ENCODE assay signal across 8 cellular contexts in genomic region chr20:5674176-5674660, GRCh38.
DNase-seq lines count a peak whose midpoint lies in the region; ATAC-seq and TF ChIP-seq lines count a peak whose summit lies in the region.

No MANE protein-coding gene starts in this region.

- H3K4me1 ChIP-seq in right atrium auricular region (no peaks in the 10 kb centered on the region), mammary epithelial cell (ENCODE audit: insufficient read depth, low read length) (peaks cover 14% of the 10 kb centered on the region)

- no TSS peak for BruUV-seq in mammary epithelial cell (replicated peaks; lab: Mats Ljungman, UMichigan)

- TF ChIP-seq CTCF in right atrium auricular region (IDR thresholded peaks at IDR 0.05) (no peak), mammary epithelial cell (conservative IDR thresholded peaks at IDR 0.05 in 1 of 2, IDR thresholded peaks at IDR 0.05 in 1 of 2; ENCODE audit: extremely low read depth in 1 of 2, insufficient read depth in 1 of 2, low read depth in 1 of 2, low read length in 2 of 2) (no peak)

- 100% methylated on average over 3 of the region's 3 CpGs for WGBS in mammary epithelial cell (ENCODE audit: low coverage, missing lambda C conversion rate)

- dilution Hi-C loops in mammary epithelial cell (cut with HindIII; ENCODE audit: low sequenced_read_pairs) = no loop called here

- ATAC-seq in Right ventricle myocardium superior (ENCODE audit: poor library complexity) (peak; percentile 57), HG02943 (IDR thresholded peaks at IDR 0.05; ENCODE audit: low read depth, unreplicated experiment) (peak; percentile 74), left lobe of liver (no peak)

- intact Hi-C loops in Right ventricle myocardium superior (cut with DNase I) = no loop called here
- intact Hi-C loops in mammary epithelial cell (cut with micrococcal nuclease) = loop anchor here (2.0 kb wide), 1 partner anchor 17 kb away; no protein-coding TSS in a partner anchor

- H4K20me1 ChIP-seq in mammary epithelial cell (ENCODE audit: insufficient read depth, low read length) = no peaks in the 10 kb centered on the region

- DNase-seq in Right ventricle myocardium superior = no peak
- DNase-seq in right atrium auricular region (ENCODE audit: low spot score) = no peak
- peak; percentile 98 for DNase-seq in NOMO-1 treated with DMSO at 0.1 percent for 48 hours (lab: John Stamatoyannopoulos, UW; ENCODE audit: unreplicated experiment)
- peak; percentile 90 for DNase-seq in mammary epithelial cell
- no peak for DNase-seq in MG63
- no peak for DNase-seq in left lobe of liver (ENCODE audit: low spot score)
- DNase-seq in G401 (ENCODE audit: low spot score) = no peak

- H3K27me3 ChIP-seq in right atrium auricular region = no peaks in the 10 kb centered on the region
- no peaks in the 10 kb centered on the region for H3K27me3 ChIP-seq in mammary epithelial cell (ENCODE audit: insufficient read depth, low read length)
- no peaks in the 10 kb centered on the region for H3K27me3 ChIP-seq in MG63

- in situ Hi-C loops in mammary epithelial cell (cut with MboI; ENCODE audit: low sequenced_read_pairs in 2 of 2) = no loop called here
- in situ Hi-C loops in G401 (cut with HindIII; ENCODE audit: low sequenced_read_pairs) = no loop called here

- no peak overlapping the region for H2AFZ ChIP-seq in mammary epithelial cell (ENCODE audit: low read depth, low read length)

- H3K4me3 ChIP-seq in right atrium auricular region (no peak overlapping the region), mammary epithelial cell (replicated peaks in 1 of 3; ENCODE audit: insufficient read depth in 1 of 3, low read depth in 2 of 3, low read length in 3 of 3) (no peak overlapping the region), MG63 (no peak overlapping the region)

- H3K9ac ChIP-seq in mammary epithelial cell (ENCODE audit: insufficient read depth, low read length) = no peak overlapping the region

- H3K4me2 ChIP-seq in mammary epithelial cell (ENCODE audit: insufficient read depth, low read depth, low read length) = peak overlapping the region; percentile 18

- CTCF ChIA-PET in mammary epithelial cell (lab: Charles Lee; ENCODE audit: low non-redundant PET) = no interaction called here

- H3K36me3 ChIP-seq in right atrium auricular region = no peaks in the 10 kb centered on the region
- H3K36me3 ChIP-seq in mammary epithelial cell (ENCODE audit: insufficient read depth, low read length) = no peaks in the 10 kb centered on the region
- no peaks in the 10 kb centered on the region for H3K36me3 ChIP-seq in MG63

- H3K79me2 ChIP-seq in mammary epithelial cell (ENCODE audit: insufficient read depth, low read length) = no peaks in the 10 kb centered on the region

- H3K27ac ChIP-seq in right atrium auricular region = no peak overlapping the region
- no peak overlapping the region for H3K27ac ChIP-seq in mammary epithelial cell (ENCODE audit: insufficient read depth, low read depth, low read length)

- no peaks in the 10 kb centered on the region for H3K9me3 ChIP-seq in right atrium auricular region
- H3K9me3 ChIP-seq in mammary epithelial cell (replicated peaks; ENCODE audit: insufficient read depth, low read length) = no peaks in the 10 kb centered on the region
- H3K9me3 ChIP-seq in MG63 = no peaks in the 10 kb centered on the region

Comparison
In these comparisons a context has a peak if more than half of its experiments do, and no peak if none do; other contexts are left out.
1. DNase-seq: peak in NOMO-1 treated with DMSO at 0.1 percent for 48 hours (single experiment) and mammary epithelial cell (single experiment); none in Right ventricle myocardium superior (single experiment), right atrium auricular region (single experiment), MG63 (single experiment), left lobe of liver (single experiment) and G401 (single experiment).